In the genomic region with DNA sequence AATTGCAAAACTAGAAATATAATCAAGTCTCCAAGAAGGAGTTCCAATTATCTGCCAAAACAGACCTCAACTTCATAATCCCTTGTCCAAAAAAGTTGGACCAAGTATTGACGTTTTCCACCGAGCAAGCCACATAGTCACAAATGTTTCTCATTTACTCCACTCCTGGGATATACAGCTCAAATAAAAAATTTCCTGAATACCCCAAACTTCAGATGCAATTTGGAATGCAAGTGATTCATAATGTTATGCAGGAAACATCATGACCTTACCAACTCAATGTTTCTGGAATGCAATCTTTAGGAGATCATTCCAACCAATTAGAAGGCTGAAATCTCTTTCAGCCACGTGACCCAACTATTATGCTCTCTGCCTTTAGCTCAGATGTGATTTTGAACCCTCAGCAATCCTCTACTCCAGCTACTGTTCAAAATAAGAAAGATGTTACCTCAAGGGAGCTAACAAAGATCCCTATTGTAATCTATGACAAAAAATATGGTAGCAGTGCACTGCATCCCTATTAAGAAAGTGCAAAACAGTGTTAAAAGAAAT, we compare ENCODE assay signal across 24 cellular contexts.
DNase-seq lines count a peak whose midpoint lies in the region; ATAC-seq and TF ChIP-seq lines count a peak whose summit lies in the region.
"Had no signal": no experiment of that assay in that cellular context is flagged by ENCODE, and none has a peak within 500 bp of the region (broad histone marks: within the 10 kb centered on the region; RNA-seq: fewer than 3 reads in every experiment).

No MANE protein-coding gene starts in this region.

- TF ChIP-seq CTCF in cardiac fibroblast (IDR thresholded peaks at IDR 0.05; ENCODE audit: low read depth, low read length), result no peak
- no peak for TF ChIP-seq CTCF in MCF 10A (IDR thresholded peaks at IDR 0.05; ENCODE audit: unreplicated experiment)

- H3K27me3 Mint-ChIP-seq in MCF 10A (ENCODE audit: insufficient read depth, unreplicated experiment), result no peaks in the 10 kb centered on the region
- no peaks in the 10 kb centered on the region for H3K27me3 Mint-ChIP-seq in stimulated activated naive CD8-positive, alpha-beta T cell treated with anti-CD3 and anti-CD28 coated beads, Interleukin-15, amount 100 ng/mL, for 72 hours
- H3K27me3 Mint-ChIP-seq: activated naive CD4-positive, alpha-beta T cell treated with anti-CD3 and anti-CD28 coated beads, Interleukin-2, amount 50 U/mL, for 24 hours; brain had no signal

- H3K4me1 Mint-ChIP-seq in MCF 10A (ENCODE audit: insufficient read depth, unreplicated experiment), result no peaks in the 10 kb centered on the region
- H3K4me1 Mint-ChIP-seq in stimulated activated naive CD8-positive, alpha-beta T cell treated with anti-CD3 and anti-CD28 coated beads, Interleukin-15, amount 100 ng/mL, for 72 hours, result peaks cover under 1% of the 10 kb centered on the region
- H3K4me1 Mint-ChIP-seq: activated naive CD4-positive, alpha-beta T cell treated with anti-CD3 and anti-CD28 coated beads, Interleukin-2, amount 50 U/mL, for 24 hours had no signal

- no peak overlapping the region for H3K4me3 Mint-ChIP-seq in MCF 10A (ENCODE audit: unreplicated experiment)
- no peak overlapping the region for H3K4me3 Mint-ChIP-seq in stimulated activated naive CD8-positive, alpha-beta T cell treated with anti-CD3 and anti-CD28 coated beads, Interleukin-15, amount 100 ng/mL, for 72 hours
- H3K4me3 Mint-ChIP-seq: activated CD8-positive, alpha-beta T cell treated with anti-CD3 and anti-CD28 coated beads, Interleukin-2, amount 10 ng/mL, durations not matched to agents 7 days and 5 days; activated naive CD4-positive, alpha-beta T cell treated with anti-CD3 and anti-CD28 coated beads, Interleukin-2, amount 50 U/mL, for 24 hours; activated T-cell treated with anti-CD3 and anti-CD28 coated beads, Interleukin-2, amount 50 U/mL, for 72 hours; brain; stimulated activated effector memory CD8-positive, alpha-beta T cell treated with anti-CD3 and anti-CD28 coated beads, Interleukin-12 subunit alpha, Interleukin-12 subunit beta, amount 100 ng/mL, for 72 hours had no signal

- ATAC-seq in GM21825 (IDR thresholded peaks at IDR 0.05; ENCODE audit: unreplicated experiment), result no peak
- ATAC-seq in GM21576 (IDR thresholded peaks at IDR 0.05; ENCODE audit: unreplicated experiment), result no peak
- ATAC-seq in stimulated activated naive CD8-positive, alpha-beta T cell treated with anti-CD3 and anti-CD28 coated beads, Interleukin-15, amount 100 ng/mL, for 72 hours, result no peak
- ATAC-seq: activated CD8-positive, alpha-beta T cell treated with anti-CD3 and anti-CD28 coated beads, Interleukin-2, amount 10 ng/mL, durations not matched to agents 7 days and 5 days; activated T-cell treated with anti-CD3 and anti-CD28 coated beads, Interleukin-2, amount 50 U/mL, for 72 hours; stimulated activated effector memory CD8-positive, alpha-beta T cell treated with anti-CD3 and anti-CD28 coated beads, Interleukin-12 subunit alpha, Interleukin-12 subunit beta, amount 100 ng/mL, for 72 hours had no signal

- POLR2A ChIA-PET in MCF 10A (lab: Yijun Ruan, JAX), result interaction anchor here (0.6 kb wide), 1 partner anchor 8 kb away, joined by 4 read pairs; no protein-coding TSS in a partner anchor

- no peak overlapping the region for H3K4me3 ChIP-seq in cardiac fibroblast (replicated peaks in 1 of 2; ENCODE audit: low read depth in 2 of 2, low read length in 2 of 2)
- H3K4me3 ChIP-seq: hepatocyte, MG63, Peyer's patch, SK-N-MC, thyroid gland had no signal

- intact Hi-C loops in MCF 10A (cut with micrococcal nuclease), result no loop called here

- no peak overlapping the region for H3K27ac Mint-ChIP-seq in MCF 10A (ENCODE audit: low read depth, unreplicated experiment)
- H3K27ac Mint-ChIP-seq in stimulated activated naive CD8-positive, alpha-beta T cell treated with anti-CD3 and anti-CD28 coated beads, Interleukin-15, amount 100 ng/mL, for 72 hours, result no peak overlapping the region
- H3K27ac Mint-ChIP-seq: activated CD8-positive, alpha-beta T cell treated with anti-CD3 and anti-CD28 coated beads, Interleukin-2, amount 10 ng/mL, durations not matched to agents 7 days and 5 days; activated naive CD4-positive, alpha-beta T cell treated with anti-CD3 and anti-CD28 coated beads, Interleukin-2, amount 50 U/mL, for 24 hours; activated T-cell treated with anti-CD3 and anti-CD28 coated beads, Interleukin-2, amount 50 U/mL, for 72 hours; brain; stimulated activated effector memory CD8-positive, alpha-beta T cell treated with anti-CD3 and anti-CD28 coated beads, Interleukin-12 subunit alpha, Interleukin-12 subunit beta, amount 100 ng/mL, for 72 hours had no signal

- no peaks in the 10 kb centered on the region for H3K9me3 Mint-ChIP-seq in MCF 10A (ENCODE audit: unreplicated experiment)
- H3K9me3 Mint-ChIP-seq in stimulated activated naive CD8-positive, alpha-beta T cell treated with anti-CD3 and anti-CD28 coated beads, Interleukin-15, amount 100 ng/mL, for 72 hours, result no peaks in the 10 kb centered on the region
- H3K9me3 Mint-ChIP-seq: activated naive CD4-positive, alpha-beta T cell treated with anti-CD3 and anti-CD28 coated beads, Interleukin-2, amount 50 U/mL, for 24 hours; activated T-cell treated with anti-CD3 and anti-CD28 coated beads, Interleukin-2, amount 50 U/mL, for 72 hours; brain; stimulated activated effector memory CD8-positive, alpha-beta T cell treated with anti-CD3 and anti-CD28 coated beads, Interleukin-12 subunit alpha, Interleukin-12 subunit beta, amount 100 ng/mL, for 72 hours had no signal

- BruUV-seq in MCF 10A (replicated peaks; lab: Mats Ljungman, UMichigan), result no TSS peak

- H3K36me3 Mint-ChIP-seq in MCF 10A (ENCODE audit: insufficient read depth, unreplicated experiment), result no peaks in the 10 kb centered on the region
- H3K36me3 Mint-ChIP-seq: activated naive CD4-positive, alpha-beta T cell treated with anti-CD3 and anti-CD28 coated beads, Interleukin-2, amount 50 U/mL, for 24 hours; stimulated activated effector memory CD8-positive, alpha-beta T cell treated with anti-CD3 and anti-CD28 coated beads, Interleukin-12 subunit alpha, Interleukin-12 subunit beta, amount 100 ng/mL, for 72 hours had no signal

- peak; percentile 48 for DNase-seq in AG08396 (ENCODE audit: low spot score)
- DNase-seq in HS-5 (ENCODE audit: low read depth), result peak; percentile 61
- peak; percentile 41 to 66 for DNase-seq in cardiac fibroblast (ENCODE audit: low read depth in 2 of 2)
- peak; percentile 60 for DNase-seq in iris pigment epithelial cell (ENCODE audit: low read depth)
- no peak for DNase-seq in MCF 10A (ENCODE audit: unreplicated experiment)
- no peak for DNase-seq in stimulated activated naive CD8-positive, alpha-beta T cell treated with anti-CD3 and anti-CD28 coated beads, Interleukin-15, amount 100 ng/mL, for 72 hours
- DNase-seq: ACHN; activated CD8-positive, alpha-beta T cell treated with anti-CD3 and anti-CD28 coated beads, Interleukin-2, amount 10 ng/mL, durations not matched to agents 7 days and 5 days; activated T-cell treated with anti-CD3 and anti-CD28 coated beads, Interleukin-2, amount 50 U/mL, for 72 hours; DMS79 treated with DMSO at 0.1 percent for 48 hours; islet precursor cell; MG63; NCI-H1694 treated with DMSO at 0.1 percent for 48 hours; Peyer's patch; stimulated activated CD4-positive, alpha-beta T cell treated with anti-CD3 and anti-CD28 coated beads, Interleukin-15, amount 100 ng/mL, for 24 hours; T-helper 9 cell; thyroid gland had no signal

- CTCF ChIA-PET in MCF 10A (lab: Yijun Ruan, JAX), result interaction anchor here (0.6 to 0.8 kb wide), 4 partner anchors 51 to 612 kb away, joined by 3 to 4 read pairs (median 3); no protein-coding TSS in a partner anchor

Comparison
In these comparisons a context has a peak if more than half of its experiments do, and no peak if none do; other contexts are left out.
1. DNase-seq: peak in AG08396 (single experiment), HS-5 (single experiment), cardiac fibroblast (2 of 2) and iris pigment epithelial cell (single experiment); none in MCF 10A (single experiment) and stimulated activated naive CD8-positive, alpha-beta T cell treated with anti-CD3 and anti-CD28 coated beads, Interleukin-15, amount 100 ng/mL, for 72 hours (0 of 2).